In the genomic region with DNA sequence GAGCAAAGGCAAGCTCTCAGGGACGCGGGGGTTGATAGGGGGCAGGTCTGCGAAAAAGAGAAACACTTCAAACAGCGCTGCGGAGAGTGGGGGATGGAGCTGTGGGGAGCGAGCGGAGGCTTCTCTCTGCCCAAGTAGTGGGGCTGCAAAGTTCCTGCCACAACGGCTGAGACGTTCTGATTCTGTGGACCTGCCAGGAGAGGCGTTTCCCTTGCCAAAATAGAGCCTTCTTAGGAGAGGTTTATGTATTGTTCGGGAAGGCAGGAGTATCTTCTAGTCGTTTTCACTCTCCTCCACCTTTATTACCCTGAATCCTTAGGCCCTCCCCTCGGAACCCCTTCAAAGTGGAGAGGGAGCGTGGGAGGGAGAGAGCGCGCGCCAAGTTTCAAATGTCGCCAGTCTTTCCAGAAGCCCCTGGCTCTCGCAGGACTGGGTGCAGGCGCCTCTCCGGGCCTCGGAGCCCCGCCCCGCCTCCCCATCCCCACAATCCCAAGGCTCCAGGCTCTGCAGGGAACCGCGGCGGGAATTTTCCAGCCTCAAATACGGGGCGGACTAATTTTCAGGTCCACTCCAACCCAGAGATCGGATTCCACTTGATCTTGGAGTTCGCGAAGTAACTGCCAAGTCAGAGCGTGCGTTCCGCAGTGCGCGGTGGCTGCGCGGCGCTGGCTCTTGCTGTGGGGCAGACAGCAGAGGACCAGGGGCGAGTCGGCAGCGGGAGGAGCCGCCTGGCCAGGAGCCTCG, we compare ENCODE assay signal across 9 cellular contexts. TPM values are rescaled to one million over a fixed set of nuclear protein-coding genes. Genes with fewer than 3 reads are reported as not detected.
A peak's percentile ranks its signal among the peaks of the same experiment; 100 is the strongest.
DNase-seq lines count a peak whose midpoint lies in the region; ATAC-seq, FAIRE-seq and TF ChIP-seq lines count a peak whose summit lies in the region.
"Had no signal": no experiment of that assay in that cellular context is flagged by ENCODE, and none has a peak within 500 bp of the region (broad histone marks: within the 10 kb centered on the region; RNA-seq: fewer than 3 reads in every experiment).

No MANE protein-coding gene starts in this region.

- H3K4me2 ChIP-seq in GM23338: peak overlapping the region; percentile 96

- H3K4me3 Mint-ChIP-seq in GM23338: peak overlapping the region; percentile 87

- intact Hi-C loops in pancreas (cut with DNase I): no loop called here
- intact Hi-C loops in left colon (cut with DNase I, micrococcal nuclease): no loop called here

- 3 to 4% methylated on average over 45 of the region's 45 CpGs for WGBS in pancreas, 2 donors

- H3K9me3 Mint-ChIP-seq in GM23338: no peaks in the 10 kb centered on the region; the same call in 2 of the 3 replicates
- H3K9me3 Mint-ChIP-seq: stimulated activated naive CD8-positive, alpha-beta T cell treated with anti-CD3 and anti-CD28 coated beads, Interleukin-15, Interleukin-2, amounts not matched to agents 100 ng/mL and 50 ng/mL, for 24 hours had no signal

- no peaks in the 10 kb centered on the region; the same call in 1 of the 2 replicates for H3K9me2 ChIP-seq in GM23338 (ENCODE audit: insufficient read depth)

- H3F3A ChIP-seq in GM23338 (replicated peaks; ENCODE audit: low read depth): 0 out of 2 replicates have a peak, but pooled peaks cover 10% of the 10 kb centered on the region

- TF ChIP-seq CTCF in GM23338 (conservative IDR thresholded peaks at IDR 0.05; ENCODE audit: low read depth in 2 of 2) (no peak), pancreas (IDR thresholded peaks at IDR 0.05) (no peak)

- H3K27ac ChIP-seq in GM23338 (ENCODE audit: low read depth): no peak overlapping the region
- H3K27ac ChIP-seq in SK-N-MC: peak overlapping the region; percentile 80
- H3K27ac ChIP-seq in pancreas: no peak overlapping the region

- H4K20me1 ChIP-seq in GM23338 (replicated peaks; ENCODE audit: insufficient read depth): peaks cover 6% of the 10 kb centered on the region; the same call in 1 of the 2 replicates

- H3K36me3 Mint-ChIP-seq in GM23338 (ENCODE audit: low read depth): no peaks in the 10 kb centered on the region

- H3K4me3 ChIP-seq in GM23338 (peak overlapping the region; percentile 71), SK-N-MC (peak overlapping the region; percentile 70), pancreas (no peak overlapping the region)

- peaks cover 31% of the 10 kb centered on the region for H3K4me1 Mint-ChIP-seq in GM23338

- H3K4me1 ChIP-seq in GM23338 (ENCODE audit: insufficient read depth) (peaks cover 40% of the 10 kb centered on the region), pancreas (no peaks in the 10 kb centered on the region)

- H3K27me3 ChIP-seq in GM23338 (ENCODE audit: insufficient read depth) (peaks cover 80% of the 10 kb centered on the region), pancreas (peaks cover 4 to 60% (median 25%) of the 10 kb centered on the region in 4 donors)

- no peaks in the 10 kb centered on the region for H3K9me3 ChIP-seq in SK-N-MC (ENCODE audit: low read depth, low read length)
- no peaks in the 10 kb centered on the region for H3K9me3 ChIP-seq in pancreas

- peak overlapping the region; percentile 93 for H2AFZ ChIP-seq in GM23338

- DNase-seq in GM23338 (ENCODE audit: low spot score): peak; percentile 65
- DNase-seq in SK-N-MC (ENCODE audit: low read depth, low spot score): no peak
- peak; percentile 40 for DNase-seq in globus pallidus (ENCODE audit: low spot score)
- peak in 2 of 6 donors; percentile 57 to 65 for DNase-seq in pancreas
- no peak for DNase-seq in NCI-H1048 (lab: John Stamatoyannopoulos, UW)
- DNase-seq in left colon: no peak
- DNase-seq in NCI-H2196 treated with DMSO at 0.1 percent for 48 hours (lab: John Stamatoyannopoulos, UW; ENCODE audit: unreplicated experiment): no peak
- no peak for DNase-seq in NCI-H1694 treated with DMSO at 0.1 percent for 48 hours (lab: John Stamatoyannopoulos, UW)

- no peaks in the 10 kb centered on the region for H3K79me2 ChIP-seq in GM23338 (replicated peaks; ENCODE audit: insufficient read depth)

- H3K27ac Mint-ChIP-seq in GM23338: no peak overlapping the region
- H3K27ac Mint-ChIP-seq: stimulated activated naive CD8-positive, alpha-beta T cell treated with anti-CD3 and anti-CD28 coated beads, Interleukin-15, Interleukin-2, amounts not matched to agents 100 ng/mL and 50 ng/mL, for 24 hours had no signal

- H3K9ac ChIP-seq in SK-N-MC (ENCODE audit: insufficient read length): peak overlapping the region; percentile 61

- ATAC-seq in GM23338: peak; percentile 61
- ATAC-seq in pancreas: peak; percentile 25 to 34 (median 30)
- ATAC-seq in left colon: no peak

- H3K36me3 ChIP-seq in GM23338 (ENCODE audit: insufficient read depth): no peaks in the 10 kb centered on the region
- H3K36me3 ChIP-seq in SK-N-MC (ENCODE audit: insufficient read depth, low read length): no peaks in the 10 kb centered on the region
- no peaks in the 10 kb centered on the region for H3K36me3 ChIP-seq in pancreas

- no peak for FAIRE-seq in pancreas (lab: Jason Lieb, UNC)

- peaks cover 64% of the 10 kb centered on the region for H3K27me3 Mint-ChIP-seq in GM23338 (ENCODE audit: insufficient read depth, low read depth, poor library complexity)

TF ChIP-seq in GM23338, 12 proteins besides CTCF, POLR2A, EP300 and RAD21:
- TF ChIP-seq STAT1 (IDR thresholded peaks at IDR 0.05; ENCODE audit: unreplicated experiment): no peak
- peak; percentile 18 for TF ChIP-seq EZH2 (IDR thresholded peaks at IDR 0.05; ENCODE audit: low read depth, unreplicated experiment)

RNA-seq across cellular contexts. Expression of gene POU3F2, which starts 10.0 kb away (rescaled TPM):
- total RNA-seq in GM23338 (2014; rRNA removed; shearing (Covaris generic)): 0.70 and 0.76 TPM in 2 replicates
- 0.26 and 0.31 TPM in 2 replicates for polyA plus RNA-seq in GM23338 (2016; fragmentation: Nextera tagmentation; extraction: Ambion mirVana)
- not detected for total RNA-seq in pancreas
- not detected for polyA plus RNA-seq in pancreas
- total RNA-seq in left colon: not detected

Comparison
In these comparisons a context has a peak if more than half of its experiments do, and no peak if none do; other contexts are left out.
1. DNase-seq: peak in GM23338 (single experiment) and globus pallidus (single experiment); none in SK-N-MC (single experiment), NCI-H1048 (single experiment), left colon (0 of 2), NCI-H2196 treated with DMSO at 0.1 percent for 48 hours (single experiment) and NCI-H1694 treated with DMSO at 0.1 percent for 48 hours (single experiment).
2. H3K4me3 ChIP-seq: peak in GM23338 (single experiment) and SK-N-MC (single experiment); none in pancreas (0 of 4).